10 cellular contexts compared by ENCODE assay signal in the genomic region with DNA sequence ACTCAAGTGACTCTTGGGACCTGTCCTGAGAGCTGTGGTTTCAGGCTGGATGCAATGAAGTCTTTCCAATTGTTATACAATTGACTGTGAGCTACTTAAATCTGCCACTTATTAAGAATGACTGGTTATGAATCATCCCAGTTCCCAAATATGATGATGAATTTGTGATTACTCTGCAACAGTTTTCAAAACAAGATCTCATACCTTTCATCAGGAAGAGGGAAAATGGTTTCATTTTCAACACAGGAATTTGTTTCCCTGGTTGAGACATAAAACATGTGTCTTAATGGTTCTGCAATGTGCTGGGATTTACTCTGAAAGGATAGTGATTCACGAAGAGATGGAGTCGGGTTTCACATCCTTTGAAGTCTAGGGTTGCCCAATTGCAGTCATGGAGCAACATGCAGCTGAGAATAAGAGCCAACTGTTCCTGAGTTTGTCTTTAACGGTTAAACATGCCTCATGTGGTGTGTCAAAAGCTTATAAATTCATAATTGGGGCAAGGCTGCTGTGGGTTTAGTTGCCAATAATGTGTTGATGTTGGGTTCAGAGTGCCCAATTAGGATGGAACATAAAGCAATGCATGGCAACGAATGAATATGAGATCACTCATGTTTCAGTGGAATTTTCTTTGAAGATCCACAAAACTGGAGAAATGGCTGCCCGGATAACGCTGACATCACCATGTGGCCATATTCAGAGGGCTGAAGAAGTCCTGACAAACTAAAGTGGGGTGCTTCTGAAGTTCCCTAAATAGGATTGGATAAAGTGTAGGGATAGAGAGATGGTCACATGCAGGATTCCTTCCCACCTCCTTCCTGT. TPM values are rescaled to one million over a fixed set of nuclear protein-coding genes. Genes with fewer than 3 reads are reported as not detected.
A peak's percentile ranks its signal among the peaks of the same experiment; 100 is the strongest.
DNase-seq lines count a peak whose midpoint lies in the region; ATAC-seq, FAIRE-seq and TF ChIP-seq lines count a peak whose summit lies in the region.
"Had no signal": no experiment of that assay in that cellular context is flagged by ENCODE, and none has a peak within 500 bp of the region (broad histone marks: within the 10 kb centered on the region; RNA-seq: fewer than 3 reads in every experiment).

No MANE protein-coding gene starts in this region.

- WGBS in HepG2 (ENCODE audit: low lambda C conversion rate) = 2% methylated on average over 6 of the region's 6 CpGs

- no peak for TF ChIP-seq CTCF in AG09309 (IDR thresholded peaks at IDR 0.05; ENCODE audit: control insufficient read depth, insufficient read depth, low read depth, low read length, missing control alignments)
- TF ChIP-seq CTCF in astrocyte of the cerebellum (IDR thresholded peaks at IDR 0.05; ENCODE audit: low read depth, low read length, missing control alignments) = no peak
- no peak for TF ChIP-seq CTCF in HepG2 (CRISPR knock-in tag; IDR thresholded peaks at IDR 0.05)
- no peak for TF ChIP-seq CTCF in GM20000 (IDR thresholded peaks at IDR 0.05; ENCODE audit: extremely low read depth, missing control alignments)

- POLR2A ChIA-PET in HepG2 (lab: Yijun Ruan, JAX) = interaction anchor here (0.7 to 3.6 kb wide), 33 partner anchors 8 to 1052 kb away, joined by 3 to 287 read pairs (median 6); a partner anchor contains a TSS

- no peaks in the 10 kb centered on the region for H3K36me3 Mint-ChIP-seq in activated T-helper 1 cell treated with anti-CD3 and anti-CD28 coated beads, Interleukin-12 subunit alpha, Interleukin-12 subunit beta, Interleukin-2, Interleukin-4 antibody, amounts not matched to agents 30 ng/mL and 10 ng/mL and 1 ng/mL, durations not matched to agents 14 hours and 24 hours and 36 hours (ENCODE audit: low read depth)

- no peaks in the 10 kb centered on the region for H3K36me3 ChIP-seq in HepG2 (replicated peaks in 1 of 2; ENCODE audit: control insufficient read depth in 1 of 2, insufficient read depth in 2 of 2, low read length in 2 of 2)

- H3K27ac Mint-ChIP-seq in activated T-helper 1 cell treated with anti-CD3 and anti-CD28 coated beads, Interleukin-12 subunit alpha, Interleukin-12 subunit beta, Interleukin-2, Interleukin-4 antibody, amounts not matched to agents 30 ng/mL and 10 ng/mL and 1 ng/mL, durations not matched to agents 14 hours and 24 hours and 36 hours = no peak overlapping the region

- peak; percentile 93 for ATAC-seq in HepG2
- no peak for ATAC-seq in HG03039 (IDR thresholded peaks at IDR 0.05; ENCODE audit: unreplicated experiment)

- TSS peak; percentile 99 for BruUV-seq in HepG2 (replicated peaks; lab: Mats Ljungman, UMichigan)

- no peak overlapping the region for H3K4me3 ChIP-seq in AG09309 (ENCODE audit: control insufficient read depth, low read depth, low read length)
- H3K4me3 ChIP-seq in astrocyte of the cerebellum (ENCODE audit: low read depth, low read length) = no peak overlapping the region
- H3K4me3 ChIP-seq in HepG2 (replicated peaks in 1 of 3; ENCODE audit: insufficient read depth in 1 of 3, low read depth in 2 of 3, low read length in 3 of 3) = peak overlapping the region; percentile 0 to 54 (median 7); a peak in 2 of 6 replicates

- H3K79me2 ChIP-seq in HepG2 (ENCODE audit: insufficient read depth, low read length) = no peaks in the 10 kb centered on the region

- H3K9me3 Mint-ChIP-seq in activated T-helper 1 cell treated with anti-CD3 and anti-CD28 coated beads, Interleukin-12 subunit alpha, Interleukin-12 subunit beta, Interleukin-2, Interleukin-4 antibody, amounts not matched to agents 30 ng/mL and 10 ng/mL and 1 ng/mL, durations not matched to agents 14 hours and 24 hours and 36 hours = peaks cover 4% of the 10 kb centered on the region

- FAIRE-seq in HepG2 (lab: Jason Lieb, UNC) = no peak

- no peak overlapping the region for H2AFZ ChIP-seq in HepG2 (ENCODE audit: low read length)

- peak; percentile 63 for TF ChIP-seq RAD21 in HepG2 (CRISPR knock-in tag; IDR thresholded peaks at IDR 0.05)

- no peaks in the 10 kb centered on the region for H3K27me3 ChIP-seq in HepG2 (ENCODE audit: control insufficient read depth in 1 of 2, insufficient read depth in 2 of 2, low read length in 2 of 2)

- peak overlapping the region; percentile 86 for H3K4me2 ChIP-seq in HepG2 (ENCODE audit: low read depth, low read length)

- H3K9me3 ChIP-seq in HepG2 (ENCODE audit: low read length) = peaks cover 7% of the 10 kb centered on the region; the same call in 1 of the 2 replicates

- H4K20me1 ChIP-seq in HepG2 (ENCODE audit: insufficient read depth, low read length) = no peaks in the 10 kb centered on the region

- peak overlapping the region; percentile 94 for H3K9ac ChIP-seq in HepG2 (ENCODE audit: insufficient read depth, low read depth, low read length)

- no peaks in the 10 kb centered on the region for H3K4me1 Mint-ChIP-seq in activated T-helper 1 cell treated with anti-CD3 and anti-CD28 coated beads, Interleukin-12 subunit alpha, Interleukin-12 subunit beta, Interleukin-2, Interleukin-4 antibody, amounts not matched to agents 30 ng/mL and 10 ng/mL and 1 ng/mL, durations not matched to agents 14 hours and 24 hours and 36 hours (ENCODE audit: low read depth)
- H3K4me1 Mint-ChIP-seq: naive B cell had no signal

- DNase-seq in AG09309 (ENCODE audit: low read depth) (peak; percentile 97), HT1080 (ENCODE audit: low read depth) (peak; percentile 95), astrocyte of the cerebellum (ENCODE audit: low read depth) (peak; percentile 94), HepG2 (ENCODE audit: low spot score) (peak; percentile 100), GM20000 (ENCODE audit: low spot score) (no peak), GF-D8 (lab: John Stamatoyannopoulos, UW) (no peak)
- DNase-seq in activated T-helper 1 cell treated with anti-CD3 and anti-CD28 coated beads, Interleukin-12 subunit alpha, Interleukin-12 subunit beta, Interleukin-2, Interleukin-4 antibody, amounts not matched to agents 30 ng/mL and 10 ng/mL and 1 ng/mL, durations not matched to agents 14 hours and 24 hours and 36 hours (ENCODE audit: low spot score) = no peak
- DNase-seq: naive B cell had no signal

- TF ChIP-seq POLR2A in HepG2 (IDR thresholded peaks at IDR 0.05; ENCODE audit: insufficient read depth in 1 of 2, low read depth in 2 of 2, low read length in 2 of 2) = peak; percentile 9 to 80; a peak in 3 of 4 replicates

- H3K27me3 Mint-ChIP-seq in activated T-helper 1 cell treated with anti-CD3 and anti-CD28 coated beads, Interleukin-12 subunit alpha, Interleukin-12 subunit beta, Interleukin-2, Interleukin-4 antibody, amounts not matched to agents 30 ng/mL and 10 ng/mL and 1 ng/mL, durations not matched to agents 14 hours and 24 hours and 36 hours (ENCODE audit: insufficient read depth) = no peaks in the 10 kb centered on the region

- peak overlapping the region; percentile 99 for H3K27ac ChIP-seq in HepG2 (ENCODE audit: extremely low read length, insufficient read depth, low read length)
- H3K27ac ChIP-seq: VCaP had no signal

- in situ Hi-C loops in astrocyte of the cerebellum (cut with HindIII; ENCODE audit: low sequenced_read_pairs) = no loop called here
- in situ Hi-C loops in HepG2 (cut with HindIII; ENCODE audit: extremely low pct_ligation_motif_present, low pct_unique_long_range_greater_than_20kb) = loop anchor here (10.0 kb wide), 1 partner anchor 62 kb away; no protein-coding TSS in a partner anchor

- CTCF ChIA-PET in HepG2 (lab: Yijun Ruan, JAX; ENCODE audit: low intra/inter-chr PET ratio, low total read pairs) = interaction anchor here (1.0 to 1.6 kb wide), 5 partner anchors 9 to 66 kb away, joined by 3 to 4 read pairs (median 4); no protein-coding TSS in a partner anchor

- intact Hi-C loops in HepG2 (cut with micrococcal nuclease; ENCODE audit: unreplicated experiment) = loop anchor here (1.0 to 2.0 kb wide), 4 partner anchors 10 to 61 kb away; no protein-coding TSS in a partner anchor
- intact Hi-C loops in activated T-helper 1 cell treated with anti-CD3 and anti-CD28 coated beads, Interleukin-12 subunit alpha, Interleukin-12 subunit beta, Interleukin-2, Interleukin-4 antibody, amounts not matched to agents 30 ng/mL and 10 ng/mL and 1 ng/mL, durations not matched to agents 14 hours and 24 hours and 36 hours (cut with micrococcal nuclease) = no loop called here

- peaks cover 56% of the 10 kb centered on the region for H3K4me1 ChIP-seq in HepG2 (ENCODE audit: insufficient read depth, low read length)

- peak; percentile 99 for TF ChIP-seq EP300 in HepG2 (IDR thresholded peaks at IDR 0.05; ENCODE audit: low read depth in 2 of 2, low read length in 2 of 2)
- peak; percentile 97 for TF ChIP-seq EP300 in HepG2 (CRISPR knock-in tag; IDR thresholded peaks at IDR 0.05; ENCODE audit: borderline replicate concordance)

- no peak overlapping the region for H3K4me3 Mint-ChIP-seq in activated T-helper 1 cell treated with anti-CD3 and anti-CD28 coated beads, Interleukin-12 subunit alpha, Interleukin-12 subunit beta, Interleukin-2, Interleukin-4 antibody, amounts not matched to agents 30 ng/mL and 10 ng/mL and 1 ng/mL, durations not matched to agents 14 hours and 24 hours and 36 hours
- H3K4me3 Mint-ChIP-seq: naive B cell had no signal

RNA-seq across cellular contexts. Expression of a gene that starts 41.0 kb away (rescaled TPM):
- 0.03 TPM in 1 of 2 replicates, not detected in the other for total RNA-seq in HT1080 (2014; rRNA removed; shearing (Covaris generic))
- 0.17 and 0.47 TPM in 2 replicates for polyA plus RNA-seq in HT1080 (2015; cell fraction: cytosol; rRNA removed)
- 0.24 and 0.62 TPM in 2 replicates for polyA plus RNA-seq in HT1080 (2015; cell fraction: nucleus; rRNA removed)
- 6.9 and 9.4 TPM in 2 replicates for total RNA-seq in HepG2 (2016; rRNA removed; fragmentation: Illumina TruSeq; extraction: Trizol)
- 67.3 and 73.1 TPM in 2 replicates for total RNA-seq in HepG2 (2016; cell fraction: cytosol; rRNA removed; fragmentation: Illumina TruSeq; extraction: Trizol; ENCODE audit: low read depth)
- 6.1 and 9.5 TPM in 2 replicates for total RNA-seq in HepG2 (2016; cell fraction: insoluble cytoplasmic fraction; rRNA removed; fragmentation: Illumina TruSeq; extraction: Trizol)
- 33.5 and 36.3 TPM in 2 replicates for total RNA-seq in HepG2 (2016; cell fraction: membrane; rRNA removed; fragmentation: Illumina TruSeq; extraction: Trizol)
- 7.8 and 8.5 TPM in 2 replicates for total RNA-seq in HepG2 (2016; cell fraction: nucleus; rRNA removed; fragmentation: Illumina TruSeq; extraction: Trizol)
- 23.7 and 32.7 TPM in 2 replicates for polyA plus RNA-seq in HepG2 (2011; rRNA removed)
- polyA plus RNA-seq in HepG2 (2011; cell fraction: cytosol; rRNA removed) = 15.3 and 17.1 TPM in 2 replicates
- 38.3 and 55.7 TPM in 2 replicates for polyA plus RNA-seq in HepG2 (2011; cell fraction: nucleus; rRNA removed)
- 1.8 and 6.1 TPM in 2 replicates for polyA plus RNA-seq in HepG2 (2012)
- 0.28 and 0.52 TPM in 2 replicates for polyA plus RNA-seq in HepG2 (2016; cell fraction: cytosol; fragmentation: Illumina TruSeq; extraction: Trizol; ENCODE audit: low read depth)
- 2.7 and 3.9 TPM in 2 replicates for polyA plus RNA-seq in HepG2 (2016; cell fraction: insoluble cytoplasmic fraction; fragmentation: Illumina TruSeq; extraction: Trizol; ENCODE audit: low read depth)
- polyA plus RNA-seq in HepG2 (2016; cell fraction: membrane; fragmentation: Illumina TruSeq; extraction: Trizol; ENCODE audit: low read depth) = 0.63 and 1.2 TPM in 2 replicates
- polyA plus RNA-seq in HepG2 (2016; cell fraction: nucleus; fragmentation: Illumina TruSeq; extraction: Trizol; ENCODE audit: insufficient read depth, low read depth) = 13.8 and 14.1 TPM in 2 replicates
- polyA minus RNA-seq in HepG2 (2011; rRNA and poly(A)+ RNA removed; ENCODE audit: low replicate concordance) = 40.3 TPM in 1 of 2 replicates, not detected in the other
- 45.4 and 51.8 TPM in 2 replicates for polyA minus RNA-seq in HepG2 (2011; cell fraction: cytosol; rRNA and poly(A)+ RNA removed)
- 44.9 and 49.7 TPM in 2 replicates for polyA minus RNA-seq in HepG2 (2011; cell fraction: nucleus; rRNA and poly(A)+ RNA removed)
- total RNA-seq in activated T-helper 1 cell treated with anti-CD3 and anti-CD28 coated beads, Interleukin-12 subunit alpha, Interleukin-12 subunit beta, Interleukin-2, Interleukin-4 antibody, amounts not matched to agents 30 ng/mL and 10 ng/mL and 1 ng/mL, durations not matched to agents 14 hours and 24 hours and 36 hours = not detected in 2 replicates

Comparison
In these comparisons a context has a peak if more than half of its experiments do, and no peak if none do; other contexts are left out.
1. DNase-seq: peak in AG09309 (single experiment), HT1080 (single experiment), astrocyte of the cerebellum (single experiment) and HepG2 (single experiment); none in activated T-helper 1 cell treated with anti-CD3 and anti-CD28 coated beads, Interleukin-12 subunit alpha, Interleukin-12 subunit beta, Interleukin-2, Interleukin-4 antibody, amounts not matched to agents 30 ng/mL and 10 ng/mL and 1 ng/mL, durations not matched to agents 14 hours and 24 hours and 36 hours (single experiment), GM20000 (single experiment) and GF-D8 (single experiment).
2. H3K4me3 ChIP-seq: peak in HepG2 (3 of 3); none in AG09309 (single experiment) and astrocyte of the cerebellum (single experiment).